ENCODE assay signal across 30 cellular contexts in genomic region chr9:136669791-136670464, GRCh38. TPM values are rescaled to one million over a fixed set of nuclear protein-coding genes. Genes with fewer than 3 reads are reported as not detected.
A peak's percentile ranks its signal among the peaks of the same experiment; 100 is the strongest.
DNase-seq lines count a peak whose midpoint lies in the region; ATAC-seq, FAIRE-seq and TF ChIP-seq lines count a peak whose summit lies in the region.
"Had no signal": no experiment of that assay in that cellular context is flagged by ENCODE, and none has a peak within 500 bp of the region (broad histone marks: within the 10 kb centered on the region; RNA-seq: fewer than 3 reads in every experiment).

No MANE protein-coding gene starts in this region.

- peak overlapping the region; percentile 81 for H2AK5ac ChIP-seq in neuronal stem cell (ENCODE audit: low read depth, low read length)

- peaks cover 9% of the 10 kb centered on the region for H3K27me3 Mint-ChIP-seq in activated CD8-positive, alpha-beta memory T cell treated with anti-CD3 and anti-CD28 coated beads, Interleukin-2, amount 10 ng/mL, durations not matched to agents 7 days and 5 days

- H3K23ac ChIP-seq in neuronal stem cell (ENCODE audit: low read depth, low read length, poor library complexity): peak overlapping the region; percentile 73

- ATAC-seq in right cardiac atrium (no peak), Right ventricle myocardium superior (ENCODE audit: poor library complexity) (no peak), HG02840 (IDR thresholded peaks at IDR 0.05; ENCODE audit: low FRiP score, unreplicated experiment) (no peak)
- ATAC-seq in activated CD8-positive, alpha-beta memory T cell treated with anti-CD3 and anti-CD28 coated beads, Interleukin-2, amount 10 ng/mL, durations not matched to agents 7 days and 5 days: no peak
- ATAC-seq: activated T-cell treated with anti-CD3 and anti-CD28 coated beads, Interleukin-2, amount 50 U/mL, for 72 hours; HCT116 had no signal

- no peak for TF ChIP-seq CTCF in endothelial cell of umbilical vein (IDR thresholded peaks at IDR 0.05; ENCODE audit: extremely low read depth in 1 of 2, insufficient read depth in 1 of 2, low read depth in 1 of 2, low read length in 2 of 2)

- no peaks in the 10 kb centered on the region for H4K20me1 ChIP-seq in endothelial cell of umbilical vein (replicated peaks; ENCODE audit: control insufficient read depth, extremely low read depth, insufficient read depth, low read length)

- H3K9me3 ChIP-seq in right cardiac atrium (ENCODE audit: control insufficient read depth, low read length): no peaks in the 10 kb centered on the region
- no peaks in the 10 kb centered on the region for H3K9me3 ChIP-seq in endothelial cell of umbilical vein (replicated peaks; ENCODE audit: control insufficient read depth, insufficient read depth, low read length)
- no peaks in the 10 kb centered on the region for H3K9me3 ChIP-seq in neuronal stem cell (replicated peaks in 1 of 2; ENCODE audit: control insufficient read depth in 2 of 2, insufficient read depth in 1 of 2, low read depth in 1 of 2, low read length in 2 of 2)
- H3K9me3 ChIP-seq: sigmoid colon, SJSA1, uterus had no signal

- no peaks in the 10 kb centered on the region for H3K9me3 Mint-ChIP-seq in activated CD8-positive, alpha-beta memory T cell treated with anti-CD3 and anti-CD28 coated beads, Interleukin-2, amount 10 ng/mL, durations not matched to agents 7 days and 5 days (ENCODE audit: low read depth)
- H3K9me3 Mint-ChIP-seq: activated CD4-positive, alpha-beta T cell treated with anti-CD3 and anti-CD28 coated beads, Interleukin-2, amount 10 ng/mL, durations not matched to agents 24 days and 14 days; activated T-cell treated with anti-CD3 and anti-CD28 coated beads, Interleukin-2, amount 50 U/mL, for 72 hours; neural progenitor cell had no signal

- peak; percentile 50 for FAIRE-seq in endothelial cell of umbilical vein (lab: Jason Lieb, UNC)
- FAIRE-seq: GM12892, RCC 7860 had no signal

- no peak overlapping the region for H3K4ac ChIP-seq in neuronal stem cell (ENCODE audit: low read length)

- H3K4me1 Mint-ChIP-seq in activated CD8-positive, alpha-beta memory T cell treated with anti-CD3 and anti-CD28 coated beads, Interleukin-2, amount 10 ng/mL, durations not matched to agents 7 days and 5 days: peaks cover 2% of the 10 kb centered on the region

- H3K4me2 ChIP-seq in endothelial cell of umbilical vein (ENCODE audit: insufficient read depth, low read length) (no peak overlapping the region), neuronal stem cell (ENCODE audit: insufficient read depth, low read length, poor library complexity, severe bottlenecking) (no peak overlapping the region)
- H3K4me2 ChIP-seq: hepatocyte, neural progenitor cell had no signal

- H2BK5ac ChIP-seq in neuronal stem cell (ENCODE audit: low read length): no peak overlapping the region

- POLR2A ChIA-PET in endothelial cell of umbilical vein (lab: Charles Lee): interaction anchor here (9.9 kb wide), 1 partner anchor 23 kb away, joined by 161 read pairs; no protein-coding TSS in a partner anchor

- dilution Hi-C loops in endothelial cell of umbilical vein (cut with MboI; ENCODE audit: extremely low pct_ligation_motif_present, low sequenced_read_pairs): no loop called here

- DNase-seq in right cardiac atrium (no peak), Right ventricle myocardium superior (no peak), endothelial cell of umbilical vein (ENCODE audit: low read depth, low spot score) (peak; percentile 45), neuronal stem cell (ENCODE audit: low spot score) (no peak), Ammon's horn (ENCODE audit: low spot score) (no peak), middle frontal gyrus (ENCODE audit: extremely low spot score, low spot score) (no peak)
- DNase-seq in activated CD8-positive, alpha-beta memory T cell treated with anti-CD3 and anti-CD28 coated beads, Interleukin-2, amount 10 ng/mL, durations not matched to agents 7 days and 5 days: no peak
- DNase-seq: ACHN; activated CD4-positive, alpha-beta T cell treated with anti-CD3 and anti-CD28 coated beads, Interleukin-2, amount 10 ng/mL, durations not matched to agents 24 days and 14 days; activated naive CD4-positive, alpha-beta T cell treated with Interleukin-2 at 50 U/mL for 16 hours; activated T-cell treated with anti-CD3 and anti-CD28 coated beads, Interleukin-2, amount 50 U/mL, for 72 hours; amniotic stem cell; C1 segment of cervical spinal cord; Calu3; NCI-H1092 treated with DMSO at 0.1 percent for 48 hours; NCI-H187 treated with DMSO at 0.1 percent for 48 hours; NCI-H524 treated with DMSO at 0.1 percent for 48 hours; posterior cingulate gyrus; sigmoid colon; substantia nigra; uterus had no signal

- intact Hi-C loops in right cardiac atrium (cut with DNase I): no loop called here
- intact Hi-C loops in Right ventricle myocardium superior (cut with DNase I): no loop called here
- intact Hi-C loops in endothelial cell of umbilical vein (cut with micrococcal nuclease): loop anchor here (5.0 kb wide), 1 partner anchor 42 kb away; the partner anchor contains the start of gene DIPK1B

- peaks cover 34 to 67% of the 10 kb centered on the region in 2 experiments for H3K36me3 ChIP-seq in endothelial cell of umbilical vein (ENCODE audit: control insufficient read depth in 2 of 2, extremely low read depth in 1 of 2, insufficient read depth in 2 of 2, low read length in 2 of 2)
- H3K36me3 ChIP-seq in neuronal stem cell (replicated peaks in 1 of 2; ENCODE audit: control insufficient read depth in 2 of 2, insufficient read depth in 2 of 2, low read length in 2 of 2): no peaks in the 10 kb centered on the region
- H3K36me3 ChIP-seq: cardiac muscle cell, neural progenitor cell, SJSA1, uterus had no signal

- TF ChIP-seq POLR2A in endothelial cell of umbilical vein (IDR thresholded peaks at IDR 0.05; ENCODE audit: low read depth, low read length): peak; percentile 31

- no peak overlapping the region for H4K8ac ChIP-seq in neuronal stem cell (ENCODE audit: low read depth, low read length)

- no peak overlapping the region for H3K18ac ChIP-seq in neuronal stem cell (ENCODE audit: low read length)

- H3K79me1 ChIP-seq in neuronal stem cell (ENCODE audit: low read depth, low read length): peaks cover 2% of the 10 kb centered on the region

- H3K36me3 Mint-ChIP-seq in activated CD8-positive, alpha-beta memory T cell treated with anti-CD3 and anti-CD28 coated beads, Interleukin-2, amount 10 ng/mL, durations not matched to agents 7 days and 5 days: no peaks in the 10 kb centered on the region
- H3K36me3 Mint-ChIP-seq: neural progenitor cell had no signal

- peak overlapping the region; percentile 64 for H2BK15ac ChIP-seq in neuronal stem cell (ENCODE audit: low read length)

- H3K9me1 ChIP-seq in endothelial cell of umbilical vein (replicated peaks; ENCODE audit: control insufficient read depth, extremely low read depth, insufficient read depth, low read length): no peaks in the 10 kb centered on the region

- H3K27me3 ChIP-seq in right cardiac atrium (ENCODE audit: control insufficient read depth, insufficient read depth) (no peaks in the 10 kb centered on the region), endothelial cell of umbilical vein (ENCODE audit: control insufficient read depth in 2 of 2, insufficient read depth in 2 of 2, low read length in 2 of 2) (no peaks in the 10 kb centered on the region), neuronal stem cell (ENCODE audit: control insufficient read depth in 3 of 3, insufficient read depth in 3 of 3, low read depth in 1 of 3, low read length in 3 of 3) (peaks cover 0 to 6% (median 0%) of the 10 kb centered on the region in 3 experiments)
- H3K27me3 ChIP-seq: cardiac muscle cell, hepatocyte had no signal

- H2BK12ac ChIP-seq in neuronal stem cell (ENCODE audit: low read length): peak overlapping the region; percentile 30

- H3K4me3 ChIP-seq in right cardiac atrium (ENCODE audit: low read length): peak overlapping the region; percentile 64
- H3K4me3 ChIP-seq in endothelial cell of umbilical vein (replicated peaks in 1 of 3; ENCODE audit: insufficient read depth in 1 of 3, low read depth in 1 of 3, low read length in 3 of 3): peak overlapping the region in 2 of 3 experiments; percentile 65 to 83
- no peak overlapping the region for H3K4me3 ChIP-seq in neuronal stem cell (ENCODE audit: low read length in 2 of 2)
- H3K4me3 ChIP-seq: cardiac muscle cell, hepatocyte, neural progenitor cell, SJSA1 had no signal

- H3K14ac ChIP-seq in neuronal stem cell (ENCODE audit: low read length): no peak overlapping the region

- H3K4me1 ChIP-seq in right cardiac atrium (ENCODE audit: control insufficient read depth, insufficient read depth, low read length) (no peaks in the 10 kb centered on the region), endothelial cell of umbilical vein (ENCODE audit: control insufficient read depth, extremely low read depth, insufficient read depth, low read length) (peaks cover 15% of the 10 kb centered on the region), neuronal stem cell (ENCODE audit: control insufficient read depth in 2 of 2, insufficient read depth in 1 of 2, low read depth in 1 of 2, low read length in 2 of 2) (peaks cover 11 to 23% of the 10 kb centered on the region in 2 donors)

- peak overlapping the region; percentile 79 for H3K9ac ChIP-seq in endothelial cell of umbilical vein (replicated peaks; ENCODE audit: extremely low read depth, insufficient read depth, low read length)
- H3K9ac ChIP-seq in neuronal stem cell (ENCODE audit: low read depth, low read length, poor library complexity): peak overlapping the region; percentile 60
- H3K9ac ChIP-seq: neural progenitor cell had no signal

- H3K79me2 ChIP-seq in endothelial cell of umbilical vein (ENCODE audit: control insufficient read depth, insufficient read depth, low read length): peaks cover 47% of the 10 kb centered on the region
- H3K79me2 ChIP-seq: hepatocyte had no signal

- no peak overlapping the region for H3K4me3 Mint-ChIP-seq in activated CD8-positive, alpha-beta memory T cell treated with anti-CD3 and anti-CD28 coated beads, Interleukin-2, amount 10 ng/mL, durations not matched to agents 7 days and 5 days
- H3K4me3 Mint-ChIP-seq: activated CD4-positive, alpha-beta T cell treated with anti-CD3 and anti-CD28 coated beads, Interleukin-2, amount 10 ng/mL, durations not matched to agents 24 days and 14 days; activated T-cell treated with anti-CD3 and anti-CD28 coated beads, Interleukin-2, amount 50 U/mL, for 72 hours; neural progenitor cell had no signal

- no peak overlapping the region for H3K27ac Mint-ChIP-seq in activated CD8-positive, alpha-beta memory T cell treated with anti-CD3 and anti-CD28 coated beads, Interleukin-2, amount 10 ng/mL, durations not matched to agents 7 days and 5 days
- H3K27ac Mint-ChIP-seq: activated CD4-positive, alpha-beta T cell treated with anti-CD3 and anti-CD28 coated beads, Interleukin-2, amount 10 ng/mL, durations not matched to agents 24 days and 14 days; activated T-cell treated with anti-CD3 and anti-CD28 coated beads, Interleukin-2, amount 50 U/mL, for 72 hours; neural progenitor cell had no signal

- H4K91ac ChIP-seq in neuronal stem cell (ENCODE audit: low read depth, low read length, poor library complexity): no peak overlapping the region

- H2AFZ ChIP-seq in endothelial cell of umbilical vein (ENCODE audit: low read depth, low read length) (no peak overlapping the region), neuronal stem cell (ENCODE audit: low read length) (no peak overlapping the region)
- H2AFZ ChIP-seq: hepatocyte, neural progenitor cell had no signal

- no TSS peak for BruUV-seq in endothelial cell of umbilical vein (replicated peaks; lab: Mats Ljungman, UMichigan)

- H2BK120ac ChIP-seq in neuronal stem cell (ENCODE audit: low read depth, low read length): no peak overlapping the region

- CTCF ChIA-PET in endothelial cell of umbilical vein (lab: Charles Lee): interaction anchor here (1.3 to 3.4 kb wide), 2 partner anchors 24 to 28 kb away, joined by 4 to 20 read pairs; no protein-coding TSS in a partner anchor
- CTCF ChIA-PET in activated CD8-positive, alpha-beta memory T cell treated with anti-CD3 and anti-CD28 coated beads, Interleukin-2, amount 10 ng/mL, durations not matched to agents 7 days and 5 days (lab: Charles Lee): interaction anchor here (1.4 kb wide), 1 partner anchor 185 kb away, joined by 3 read pairs; no protein-coding TSS in a partner anchor

- WGBS in right cardiac atrium: 53% methylated on average over 23 of the region's 23 CpGs
- WGBS in neuronal stem cell (ENCODE audit: extremely low coverage in 2 of 2, insufficient read length in 2 of 2, insufficient replicate concordance in 1 of 2), 2 donors: no CpG with 5 or more reads among the region's 23 CpGs

- H3K27ac ChIP-seq in right cardiac atrium (ENCODE audit: low read length) (peak overlapping the region; percentile 28), endothelial cell of umbilical vein (ENCODE audit: insufficient read depth, low read depth, low read length) (peak overlapping the region; percentile 78), neuronal stem cell (replicated peaks; ENCODE audit: low read length) (no peak overlapping the region)
- H3K27ac ChIP-seq: cardiac muscle cell, hepatocyte, neural progenitor cell, sigmoid colon, SJSA1, VCaP had no signal

RNA-seq across cellular contexts. Expression of gene EGFL7, which starts 7.2 kb away (rescaled TPM):
- total RNA-seq in right cardiac atrium (100 to 1,000 TPM in 1 of 4 donors, 10 to 100 TPM in 3; 73.3 to 148 (median 83.0) TPM), Right ventricle myocardium superior (61.5 TPM), endothelial cell of umbilical vein (1,042 and 1,043 TPM in 2 replicates)
- polyA plus RNA-seq in right cardiac atrium (113 TPM), endothelial cell of umbilical vein (1,377 and 1,605 TPM in 2 replicates)
- polyA plus RNA-seq in endothelial cell of umbilical vein (2011; cell fraction: cytosol; rRNA removed): 566 and 776 TPM in 2 replicates
- 1,080 and 1,467 TPM in 2 replicates for polyA plus RNA-seq in endothelial cell of umbilical vein (2011; cell fraction: nucleus; rRNA removed)
- 359 and 413 TPM in 2 replicates for polyA plus RNA-seq in endothelial cell of umbilical vein (2012)
- 208 and 351 TPM in 2 replicates for polyA minus RNA-seq in endothelial cell of umbilical vein
- 15.5 TPM for polyA minus RNA-seq in endothelial cell of umbilical vein (2011; cell fraction: cytosol; rRNA and poly(A)+ RNA removed)
- polyA minus RNA-seq in endothelial cell of umbilical vein (2011; cell fraction: nucleus; rRNA and poly(A)+ RNA removed): 236 and 523 TPM in 2 replicates
- polyA plus RNA-seq in neuronal stem cell (2013, experiment 1 of 2): 33.1 TPM
- 32.0 TPM for polyA plus RNA-seq in neuronal stem cell (2013, experiment 2 of 2)
- total RNA-seq in activated CD8-positive, alpha-beta memory T cell treated with anti-CD3 and anti-CD28 coated beads, Interleukin-2, amount 10 ng/mL, durations not matched to agents 7 days and 5 days: 1 to 10 TPM in 1 of 2 experiments, under 1 TPM in 1; 0.29 to 1.1 TPM

RNA-seq across cellular contexts. Expression of gene AGPAT2, which starts 17.3 kb away (rescaled TPM):
- total RNA-seq in right cardiac atrium: 10 to 100 TPM; 63.0 to 92.0 (median 70.2) TPM
- 149 TPM for polyA plus RNA-seq in right cardiac atrium
- total RNA-seq in Right ventricle myocardium superior: 48.6 TPM
- total RNA-seq in endothelial cell of umbilical vein: 43.0 and 45.5 TPM in 2 replicates
- polyA plus RNA-seq in endothelial cell of umbilical vein: 55.3 and 72.1 TPM in 2 replicates
- polyA plus RNA-seq in endothelial cell of umbilical vein (2011; cell fraction: cytosol; rRNA removed): 31.4 and 42.0 TPM in 2 replicates
- 33.3 and 33.9 TPM in 2 replicates for polyA plus RNA-seq in endothelial cell of umbilical vein (2011; cell fraction: nucleus; rRNA removed)
- 26.9 and 34.8 TPM in 2 replicates for polyA plus RNA-seq in endothelial cell of umbilical vein (2012)
- polyA minus RNA-seq in endothelial cell of umbilical vein: 25.6 and 28.5 TPM in 2 replicates
- 92.9 TPM for polyA minus RNA-seq in endothelial cell of umbilical vein (2011; cell fraction: cytosol; rRNA and poly(A)+ RNA removed)
- 9.0 and 14.7 TPM in 2 replicates for polyA minus RNA-seq in endothelial cell of umbilical vein (2011; cell fraction: nucleus; rRNA and poly(A)+ RNA removed)
- 3.7 TPM for polyA plus RNA-seq in neuronal stem cell (2013, experiment 1 of 2)
- 3.5 TPM for polyA plus RNA-seq in neuronal stem cell (2013, experiment 2 of 2)
- total RNA-seq in activated CD8-positive, alpha-beta memory T cell treated with anti-CD3 and anti-CD28 coated beads, Interleukin-2, amount 10 ng/mL, durations not matched to agents 7 days and 5 days: 10 to 100 TPM; 16.9 to 20.5 TPM

RNA-seq across cellular contexts. Expression of gene DIPK1B, which starts 42.4 kb away (rescaled TPM):
- total RNA-seq in right cardiac atrium (10 to 100 TPM; 34.2 to 40.8 (median 36.4) TPM), Right ventricle myocardium superior (15.1 TPM), endothelial cell of umbilical vein (242 and 253 TPM in 2 replicates)
- polyA plus RNA-seq in right cardiac atrium (42.7 TPM), endothelial cell of umbilical vein (441 and 642 TPM in 2 replicates)
- 200 and 310 TPM in 2 replicates for polyA plus RNA-seq in endothelial cell of umbilical vein (2011; cell fraction: cytosol; rRNA removed)
- 230 and 265 TPM in 2 replicates for polyA plus RNA-seq in endothelial cell of umbilical vein (2011; cell fraction: nucleus; rRNA removed)
- polyA plus RNA-seq in endothelial cell of umbilical vein (2012): 68.8 and 103 TPM in 2 replicates
- polyA minus RNA-seq in endothelial cell of umbilical vein: 152 and 193 TPM in 2 replicates
- polyA minus RNA-seq in endothelial cell of umbilical vein (2011; cell fraction: cytosol; rRNA and poly(A)+ RNA removed): not detected
- polyA minus RNA-seq in endothelial cell of umbilical vein (2011; cell fraction: nucleus; rRNA and poly(A)+ RNA removed): 53.0 and 89.3 TPM in 2 replicates
- 40.0 TPM for polyA plus RNA-seq in neuronal stem cell (2013, experiment 1 of 2)
- polyA plus RNA-seq in neuronal stem cell (2013, experiment 2 of 2): 39.1 TPM
- total RNA-seq in activated CD8-positive, alpha-beta memory T cell treated with anti-CD3 and anti-CD28 coated beads, Interleukin-2, amount 10 ng/mL, durations not matched to agents 7 days and 5 days: not detected
- total RNA-seq: SJSA1 had no signal

Comparison
In these comparisons a context has a peak if more than half of its experiments do, and no peak if none do; other contexts are left out.
1. H3K4me3 ChIP-seq: peak in right cardiac atrium (single experiment) and endothelial cell of umbilical vein (2 of 3); none in neuronal stem cell (0 of 2).
2. RNA of gene EGFL7, which starts 7.2 kb away (total RNA-seq): 1,042 to 1,043 TPM in endothelial cell of umbilical vein, 73.3 to 148 TPM in right cardiac atrium and 61.5 TPM in Right ventricle myocardium superior (single experiment); 0.29 to 1.1 TPM in activated CD8-positive, alpha-beta memory T cell treated with anti-CD3 and anti-CD28 coated beads, Interleukin-2, amount 10 ng/mL, durations not matched to agents 7 days and 5 days; every median in the first group is over 10 times any median in the second.
3. RNA of gene DIPK1B, which starts 42.4 kb away (total RNA-seq): 242 to 253 TPM in endothelial cell of umbilical vein, 34.2 to 40.8 TPM in right cardiac atrium and 15.1 TPM in Right ventricle myocardium superior (single experiment); not detected in activated CD8-positive, alpha-beta memory T cell treated with anti-CD3 and anti-CD28 coated beads, Interleukin-2, amount 10 ng/mL, durations not matched to agents 7 days and 5 days; every median in the first group is over 10 times any median in the second.